ENCODE assay signal across 15 cellular contexts in genomic region chr11:8207080-8208000, GRCh38.
A peak's percentile ranks its signal among the peaks of the same experiment; 100 is the strongest.
DNase-seq lines count a peak whose midpoint lies in the region; ATAC-seq and TF ChIP-seq lines count a peak whose summit lies in the region.
"Had no signal": no experiment of that assay in that cellular context is flagged by ENCODE, and none has a peak within 500 bp of the region (broad histone marks: within the 10 kb centered on the region; RNA-seq: fewer than 3 reads in every experiment).

No MANE protein-coding gene starts in this region.

- H3K4me3 ChIP-seq in AG10803 (ENCODE audit: low read length) (no peak overlapping the region), HL-60 (replicated peaks; ENCODE audit: insufficient read depth, low read length) (no peak overlapping the region)

- peak overlapping the region; percentile 91 for H3K27ac Mint-ChIP-seq in dendritic cell treated with granulocyte-macrophage colony-stimulating factor and Interleukin-4, amounts not matched to agents 40 ng/mL and 50 ng/mL, for 4 days
- H3K27ac Mint-ChIP-seq in nephron, result peak overlapping the region; percentile 9 to 79 (median 62)

- H3K27me3 Mint-ChIP-seq in dendritic cell treated with granulocyte-macrophage colony-stimulating factor and Interleukin-4, amounts not matched to agents 40 ng/mL and 50 ng/mL, for 4 days, result peaks cover 2% of the 10 kb centered on the region
- H3K27me3 Mint-ChIP-seq in nephron (ENCODE audit: low read depth), result peaks cover 52% of the 10 kb centered on the region

- no peaks in the 10 kb centered on the region for H3K36me3 Mint-ChIP-seq in dendritic cell treated with granulocyte-macrophage colony-stimulating factor and Interleukin-4, amounts not matched to agents 40 ng/mL and 50 ng/mL, for 4 days (ENCODE audit: low read depth)
- no peaks in the 10 kb centered on the region for H3K36me3 Mint-ChIP-seq in nephron (ENCODE audit: low read depth)
- H3K36me3 Mint-ChIP-seq: T-cell had no signal

- H3K27me3 ChIP-seq in HL-60 (ENCODE audit: insufficient read depth, poor library complexity, severe bottlenecking), result no peaks in the 10 kb centered on the region

- H3K4me1 Mint-ChIP-seq in dendritic cell treated with granulocyte-macrophage colony-stimulating factor and Interleukin-4, amounts not matched to agents 40 ng/mL and 50 ng/mL, for 4 days (ENCODE audit: low read depth), result peaks cover 70% of the 10 kb centered on the region
- peaks cover 30% of the 10 kb centered on the region for H3K4me1 Mint-ChIP-seq in nephron

- H3K4me3 Mint-ChIP-seq in dendritic cell treated with granulocyte-macrophage colony-stimulating factor and Interleukin-4, amounts not matched to agents 40 ng/mL and 50 ng/mL, for 4 days, result peak overlapping the region; percentile 21
- peak overlapping the region in 1 of 3 experiments; percentile 34 for H3K4me3 Mint-ChIP-seq in nephron

- intact Hi-C loops in dendritic cell treated with granulocyte-macrophage colony-stimulating factor and Interleukin-4, amounts not matched to agents 40 ng/mL and 50 ng/mL, for 4 days (cut with micrococcal nuclease), result loop anchor here (5.0 kb wide), 1 partner anchor 55 kb away; the partner anchor contains the start of gene LMO1

- ATAC-seq in HG03139 (IDR thresholded peaks at IDR 0.05; ENCODE audit: unreplicated experiment), result no peak
- ATAC-seq: T-cell had no signal

- no peaks in the 10 kb centered on the region for H3K9me3 Mint-ChIP-seq in dendritic cell treated with granulocyte-macrophage colony-stimulating factor and Interleukin-4, amounts not matched to agents 40 ng/mL and 50 ng/mL, for 4 days
- H3K9me3 Mint-ChIP-seq in nephron, result no peaks in the 10 kb centered on the region
- H3K9me3 Mint-ChIP-seq: T-cell had no signal

- TF ChIP-seq CTCF in AG10803 (conservative IDR thresholded peaks at IDR 0.05; ENCODE audit: low read length), result no peak
- no peak for TF ChIP-seq CTCF in HL-60 (IDR thresholded peaks at IDR 0.05; ENCODE audit: insufficient read depth, low read length)
- TF ChIP-seq CTCF in nephron (IDR thresholded peaks at IDR 0.05; ENCODE audit: unreplicated experiment in 3 of 3), result no peak

- peak overlapping the region; percentile 47 for H3K27ac ChIP-seq in HL-60 (replicated peaks)
- H3K27ac ChIP-seq: C4-2B had no signal

- DNase-seq in AG10803 (ENCODE audit: low read depth) (peak; percentile 8), HL-60 (ENCODE audit: low read depth in 1 of 2, low spot score in 1 of 2) (no peak), NCI-H1105 treated with DMSO at 0.1 percent for 48 hours (lab: John Stamatoyannopoulos, UW) (no peak), kidney glomerular epithelial cell (lab: John Stamatoyannopoulos, UW) (no peak)
- no peak for DNase-seq in stimulated activated naive CD4-positive, alpha-beta T cell treated with Interleukin-2 at 50 U/mL for 16 hours (lab: John Stamatoyannopoulos, UW)
- DNase-seq: activated CD4-positive, alpha-beta T cell treated with anti-CD3 and anti-CD28 coated beads, Interleukin-2, amount 50 U/mL, for 48 hours; activated naive CD4-positive, alpha-beta T cell treated with anti-CD3 and anti-CD28 coated beads, Interleukin-2, amount 50 U/mL, for 16 hours; mesenchymal stem cell; NCI-H187 treated with DMSO at 0.1 percent for 48 hours; retina had no signal
